ENCODE assay signal across 26 cellular contexts in the genomic region with DNA sequence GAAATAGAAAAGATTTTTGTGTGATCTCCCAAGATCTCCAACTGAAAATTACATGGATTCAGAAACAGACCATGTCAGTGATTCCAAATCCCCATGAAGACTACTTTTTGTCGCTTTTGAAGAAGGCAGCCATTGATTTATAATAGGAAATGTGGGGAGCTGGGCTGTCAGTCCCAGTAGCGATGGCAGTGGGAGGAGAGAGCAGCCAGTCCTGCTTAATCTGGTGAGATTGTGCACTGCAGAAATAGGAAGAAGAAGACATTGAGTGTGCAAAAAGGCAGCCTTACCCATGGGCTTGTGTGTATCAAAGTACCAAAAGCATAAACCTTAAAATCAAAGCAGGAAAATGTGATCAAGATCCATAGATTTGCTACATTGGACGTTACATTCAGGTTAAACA. TPM values are rescaled to one million over a fixed set of nuclear protein-coding genes. Genes with fewer than 3 reads are reported as not detected.
A peak's percentile ranks its signal among the peaks of the same experiment; 100 is the strongest.
DNase-seq lines count a peak whose midpoint lies in the region; ATAC-seq and TF ChIP-seq lines count a peak whose summit lies in the region.
"Had no signal": no experiment of that assay in that cellular context is flagged by ENCODE, and none has a peak within 500 bp of the region (broad histone marks: within the 10 kb centered on the region; RNA-seq: fewer than 3 reads in every experiment).

No MANE protein-coding gene starts in this region.

- H3K79me2 ChIP-seq in GM23248 (ENCODE audit: insufficient read depth), result no peaks in the 10 kb centered on the region

- in situ Hi-C loops in GM23248 (cut with MboI), result no loop called here

- WGBS in upper lobe of left lung, 2 donors, result 32 to 47% methylated on average over 3 of the region's 3 CpGs
- 48 to 53% methylated on average over 3 of the region's 3 CpGs for WGBS in GM23248 (ENCODE audit: low coverage in 1 of 2, low lambda C conversion rate in 2 of 2, missing lambda C conversion rate in 2 of 2), 2 experiments

- H3K27ac ChIP-seq in SK-N-MC, result peak overlapping the region; percentile 92
- peak overlapping the region; percentile 95 for H3K27ac ChIP-seq in left ventricle myocardium inferior (replicated peaks)
- H3K27ac ChIP-seq in upper lobe of left lung, result peak overlapping the region in 3 of 4 donors; percentile 62 to 92 (median 90)
- H3K27ac ChIP-seq in GM23248, result no peak overlapping the region
- H3K27ac ChIP-seq: HL-60, KMS-11, SJSA1 had no signal

- H3K36me3 ChIP-seq in SK-N-MC (ENCODE audit: insufficient read depth, low read length) (peaks cover 41% of the 10 kb centered on the region), left ventricle myocardium inferior (no peaks in the 10 kb centered on the region), upper lobe of left lung (peaks cover 0 to 3% (median 0%) of the 10 kb centered on the region in 4 donors), GM23248 (ENCODE audit: low read depth) (no peaks in the 10 kb centered on the region)
- H3K36me3 ChIP-seq: SJSA1 had no signal

- no peak for TF ChIP-seq POLR2A in upper lobe of left lung (IDR thresholded peaks at IDR 0.05)

- H4K20me1 ChIP-seq in GM23248 (ENCODE audit: insufficient read depth), result no peaks in the 10 kb centered on the region

- H3K27me3 ChIP-seq in left ventricle myocardium inferior (ENCODE audit: low read depth) (peaks cover 8% of the 10 kb centered on the region), upper lobe of left lung (peaks cover 0 to 13% (median 4%) of the 10 kb centered on the region in 4 donors), GM23248 (replicated peaks; ENCODE audit: insufficient read depth) (peaks cover 42% of the 10 kb centered on the region)

- H3K4me2 ChIP-seq in GM23248 (ENCODE audit: unreplicated experiment), result no peak overlapping the region
- H3K4me2 ChIP-seq: KMS-11 had no signal

- ATAC-seq in upper lobe of left lung (ENCODE audit: low FRiP score in 2 of 2) (no peak), GM19455 (IDR thresholded peaks at IDR 0.05; ENCODE audit: unreplicated experiment) (no peak)
- ATAC-seq: esophagus mucosa; mucosa of descending colon; natural killer cell; stimulated activated naive B cell treated with anti-CD40 and anti-IgM and Interleukin-4, amounts not matched to agents 10 μg/mL and 1 μg/mL and 100 μg/mL, for 72 hours; T-cell had no signal

- H3K4me3 ChIP-seq in SK-N-MC (peak overlapping the region; percentile 87), left ventricle myocardium inferior (peak overlapping the region; percentile 77), upper lobe of left lung (peak overlapping the region in 3 of 4 donors; percentile 62 to 65 (median 64)), GM23248 (no peak overlapping the region)
- H3K4me3 ChIP-seq: mucosa of descending colon, SJSA1 had no signal

- H3F3A ChIP-seq in GM23248 (ENCODE audit: insufficient read depth), result no peaks in the 10 kb centered on the region

- TF ChIP-seq EP300 in upper lobe of left lung (IDR thresholded peaks at IDR 0.05), result no peak

- peak; percentile 33 for DNase-seq in SIG-M5 treated with dmso at 0.1 percent for 504 hours (lab: John Stamatoyannopoulos, UW; ENCODE audit: unreplicated experiment)
- no peak for DNase-seq in SIG-M5 (lab: John Stamatoyannopoulos, UW)
- no peak for DNase-seq in SK-N-MC (ENCODE audit: low read depth, low spot score)
- DNase-seq in left ventricle myocardium inferior, result no peak
- DNase-seq in upper lobe of left lung, result no peak
- no peak for DNase-seq in GM23248
- DNase-seq in pons (ENCODE audit: low spot score), result no peak
- DNase-seq: activated CD4-positive, alpha-beta memory T cell treated with anti-CD3 and anti-CD28 coated beads, Interleukin-2, amount 10 ng/mL, durations not matched to agents 7 days and 5 days; activated CD8-positive, alpha-beta memory T cell treated with anti-CD3 and anti-CD28 coated beads, Interleukin-2, amount 50 U/mL, for 4 hours; activated naive CD4-positive, alpha-beta T cell treated with Interleukin-2 at 50 U/mL for 16 hours; CD8-positive, alpha-beta memory T cell; foreskin fibroblast; H7; mucosa of descending colon; MV-4-11; natural killer cell; NCI-H1436 treated with DMSO at 0.1 percent for 48 hours; NCI-H345; occipital lobe; stimulated activated naive B cell treated with anti-CD40 and anti-IgM and Interleukin-4, amounts not matched to agents 10 μg/mL and 1 μg/mL and 100 μg/mL, for 72 hours; T-cell had no signal

- peaks cover 40% of the 10 kb centered on the region for H3K4me1 ChIP-seq in left ventricle myocardium inferior
- H3K4me1 ChIP-seq in upper lobe of left lung, result peaks cover 0 to 44% (median 7%) of the 10 kb centered on the region in 4 donors
- H3K4me1 ChIP-seq in GM23248 (ENCODE audit: insufficient read depth), result no peaks in the 10 kb centered on the region

- TF ChIP-seq CTCF in left ventricle myocardium inferior (IDR thresholded peaks at IDR 0.05; ENCODE audit: borderline replicate concordance), result peak; percentile 19
- TF ChIP-seq CTCF in upper lobe of left lung (IDR thresholded peaks at IDR 0.05), result no peak

- no peak overlapping the region for H2AFZ ChIP-seq in GM23248

- intact Hi-C loops in left ventricle myocardium inferior (cut with micrococcal nuclease), result no loop called here

- H3K9me3 ChIP-seq in SK-N-MC (ENCODE audit: low read depth, low read length), result no peaks in the 10 kb centered on the region
- H3K9me3 ChIP-seq in left ventricle myocardium inferior (replicated peaks), result no peaks in the 10 kb centered on the region
- H3K9me3 ChIP-seq in upper lobe of left lung, result no peaks in the 10 kb centered on the region
- H3K9me3 ChIP-seq in GM23248 (ENCODE audit: low read depth), result no peaks in the 10 kb centered on the region
- H3K9me3 ChIP-seq: mucosa of descending colon had no signal

- H3K9ac ChIP-seq in SK-N-MC (ENCODE audit: insufficient read length) (peak overlapping the region; percentile 93), GM23248 (no peak overlapping the region)
- H3K9ac ChIP-seq: KMS-11 had no signal

- no peaks in the 10 kb centered on the region for H3K9me2 ChIP-seq in GM23248 (ENCODE audit: insufficient read depth)

RNA-seq across cellular contexts. Expression of a gene that starts 4.8 kb away (rescaled TPM):
- total RNA-seq in left ventricle myocardium inferior (35.0 TPM), upper lobe of left lung (10 to 100 TPM; 18.9 to 37.2 (median 26.8) TPM)
- total RNA-seq in GM23248 (2014; rRNA removed; shearing (Covaris generic)), result not detected in 2 replicates
- polyA plus RNA-seq in GM23248 (2016; fragmentation: Nextera tagmentation; extraction: Ambion mirVana), result not detected in 2 replicates
- polyA plus RNA-seq: CD8-positive, alpha-beta memory T cell had no signal

Comparison
In these comparisons a context has a peak if more than half of its experiments do, and no peak if none do; other contexts are left out.
1. RNA of a gene that starts 4.8 kb away (total RNA-seq): 35.0 TPM in left ventricle myocardium inferior (single experiment) and 18.9 to 37.2 TPM in upper lobe of left lung; not detected in GM23248; every median in the first group is over 10 times any median in the second.